ENCODE assay signal across 17 cellular contexts in genomic region chr3:194098872-194099183, GRCh38. TPM values are rescaled to one million over a fixed set of nuclear protein-coding genes. Genes with fewer than 3 reads are reported as not detected.
DNase-seq lines count a peak whose midpoint lies in the region; ATAC-seq and TF ChIP-seq lines count a peak whose summit lies in the region.
"Had no signal": no experiment of that assay in that cellular context is flagged by ENCODE, and none has a peak within 500 bp of the region (broad histone marks: within the 10 kb centered on the region; RNA-seq: fewer than 3 reads in every experiment).

No MANE protein-coding gene starts in this region.

- H3K4me3 ChIP-seq in breast epithelium = no peak overlapping the region
- 0 out of 2 replicates have a peak overlapping the region, but pooled peaks have one; percentile 8 for H3K4me3 ChIP-seq in SJCRH30
- H3K4me3 ChIP-seq in WERI-Rb-1 (ENCODE audit: low read depth, low read length) = no peak overlapping the region
- H3K4me3 ChIP-seq: A549, Peyer's patch had no signal

- no peaks in the 10 kb centered on the region for H3K9me3 ChIP-seq in breast epithelium
- H3K9me3 ChIP-seq in SJCRH30 (replicated peaks) = no peaks in the 10 kb centered on the region
- no peaks in the 10 kb centered on the region for H3K9me3 ChIP-seq in WERI-Rb-1 (ENCODE audit: severe bottlenecking)
- H3K9me3 ChIP-seq: A549, Peyer's patch, SK-N-SH had no signal

- POLR2A ChIA-PET in MCF 10A (lab: Yijun Ruan, JAX) = no interaction called here

- CTCF ChIA-PET in MCF 10A (lab: Yijun Ruan, JAX) = interaction anchor here (0.7 to 1.5 kb wide), 2 partner anchors 13 to 287 kb away, joined by 3 read pairs; no protein-coding TSS in a partner anchor

- H3K36me3 Mint-ChIP-seq in MCF 10A (ENCODE audit: insufficient read depth, unreplicated experiment) (no peaks in the 10 kb centered on the region), memory B cell (no peaks in the 10 kb centered on the region)
- H3K36me3 Mint-ChIP-seq in stimulated activated naive B cell treated with anti-CD40 and anti-IgM and Interleukin-4, amounts not matched to agents 10 μg/mL and 1 μg/mL and 100 μg/mL, for 72 hours = no peaks in the 10 kb centered on the region

- no peak for DNase-seq in MCF 10A (ENCODE audit: unreplicated experiment)
- DNase-seq in breast epithelium (ENCODE audit: low spot score in 2 of 2) = no peak
- DNase-seq in SJCRH30 = no peak
- DNase-seq in memory B cell (ENCODE audit: low spot score in 2 of 2) = no peak
- DNase-seq in stimulated activated naive B cell treated with anti-CD40 and anti-IgM and Interleukin-4, amounts not matched to agents 10 μg/mL and 1 μg/mL and 100 μg/mL, for 72 hours = no peak
- no peak for DNase-seq in NCI-H510A (lab: John Stamatoyannopoulos, UW)
- no peak for DNase-seq in WERI-Rb-1
- DNase-seq: COR-L47, NCI-H1092, NCI-H146, NCI-H2081, NCI-H510A treated with DMSO at 0.1 percent for 48 hours, Peyer's patch, SK-N-SH had no signal

- H3K27me3 Mint-ChIP-seq in MCF 10A (ENCODE audit: insufficient read depth, unreplicated experiment) (peaks cover 11% of the 10 kb centered on the region), memory B cell (no peaks in the 10 kb centered on the region)
- no peaks in the 10 kb centered on the region for H3K27me3 Mint-ChIP-seq in stimulated activated naive B cell treated with anti-CD40 and anti-IgM and Interleukin-4, amounts not matched to agents 10 μg/mL and 1 μg/mL and 100 μg/mL, for 72 hours

- H3K9me3 Mint-ChIP-seq in MCF 10A (ENCODE audit: unreplicated experiment) = no peaks in the 10 kb centered on the region
- H3K9me3 Mint-ChIP-seq in memory B cell = no peaks in the 10 kb centered on the region
- H3K9me3 Mint-ChIP-seq in stimulated activated naive B cell treated with anti-CD40 and anti-IgM and Interleukin-4, amounts not matched to agents 10 μg/mL and 1 μg/mL and 100 μg/mL, for 72 hours = no peaks in the 10 kb centered on the region

- no peak for TF ChIP-seq CTCF in MCF 10A (IDR thresholded peaks at IDR 0.05; ENCODE audit: unreplicated experiment)
- no peak for TF ChIP-seq CTCF in breast epithelium (IDR thresholded peaks at IDR 0.05)
- TF ChIP-seq CTCF in WERI-Rb-1 (IDR thresholded peaks at IDR 0.05; ENCODE audit: low read depth, low read length) = no peak

- intact Hi-C loops in MCF 10A (cut with micrococcal nuclease) = no loop called here
- intact Hi-C loops in breast epithelium (cut with DNase I; ENCODE audit: low total_unique reads) = no loop called here

- H3K27ac Mint-ChIP-seq in MCF 10A (ENCODE audit: low read depth, unreplicated experiment) = peak overlapping the region; percentile 29
- peak overlapping the region; percentile 76 for H3K27ac Mint-ChIP-seq in memory B cell
- peak overlapping the region; percentile 60 for H3K27ac Mint-ChIP-seq in stimulated activated naive B cell treated with anti-CD40 and anti-IgM and Interleukin-4, amounts not matched to agents 10 μg/mL and 1 μg/mL and 100 μg/mL, for 72 hours

- H3K4me3 Mint-ChIP-seq in MCF 10A (ENCODE audit: unreplicated experiment) = no peak overlapping the region
- no peak overlapping the region for H3K4me3 Mint-ChIP-seq in memory B cell
- H3K4me3 Mint-ChIP-seq in stimulated activated naive B cell treated with anti-CD40 and anti-IgM and Interleukin-4, amounts not matched to agents 10 μg/mL and 1 μg/mL and 100 μg/mL, for 72 hours = peak overlapping the region in 1 of 2 donors; percentile 61

- H3K27ac ChIP-seq in breast epithelium (no peak overlapping the region), SJCRH30 (peak overlapping the region; percentile 56), WERI-Rb-1 (no peak overlapping the region)
- H3K27ac ChIP-seq: Peyer's patch had no signal

- no peak for ATAC-seq in memory B cell (ENCODE audit: low read depth)
- ATAC-seq in stimulated activated naive B cell treated with anti-CD40 and anti-IgM and Interleukin-4, amounts not matched to agents 10 μg/mL and 1 μg/mL and 100 μg/mL, for 72 hours (replicated peaks) = no peak
- no peak for ATAC-seq in GM21576 (IDR thresholded peaks at IDR 0.05; ENCODE audit: unreplicated experiment)
- ATAC-seq: HCT116 had no signal

- no TSS peak for BruUV-seq in MCF 10A (replicated peaks; lab: Mats Ljungman, UMichigan)

- H3K27me3 ChIP-seq in breast epithelium = no peaks in the 10 kb centered on the region
- H3K27me3 ChIP-seq in SJCRH30 = peaks cover 5% of the 10 kb centered on the region; the same call in 1 of the 2 replicates
- no peaks in the 10 kb centered on the region for H3K27me3 ChIP-seq in WERI-Rb-1 (ENCODE audit: insufficient read depth, low read depth, severe bottlenecking)
- H3K27me3 ChIP-seq: Peyer's patch had no signal

- peaks cover 0 to 17% of the 10 kb centered on the region in 2 donors for H3K4me1 ChIP-seq in breast epithelium
- peaks cover 24% of the 10 kb centered on the region for H3K4me1 ChIP-seq in SJCRH30

- no peak for TF ChIP-seq POLR2A in breast epithelium (IDR thresholded peaks at IDR 0.05)

- H3K36me3 ChIP-seq in breast epithelium (no peaks in the 10 kb centered on the region), SJCRH30 (no peaks in the 10 kb centered on the region), WERI-Rb-1 (no peaks in the 10 kb centered on the region)
- H3K36me3 ChIP-seq: Peyer's patch had no signal

- H3K4me1 Mint-ChIP-seq in MCF 10A (ENCODE audit: insufficient read depth, unreplicated experiment) (no peaks in the 10 kb centered on the region), memory B cell (peaks cover 48% of the 10 kb centered on the region)
- peaks cover 74 to 87% of the 10 kb centered on the region in 2 donors for H3K4me1 Mint-ChIP-seq in stimulated activated naive B cell treated with anti-CD40 and anti-IgM and Interleukin-4, amounts not matched to agents 10 μg/mL and 1 μg/mL and 100 μg/mL, for 72 hours

RNA-seq across cellular contexts. Expression of gene HES1, which starts 37.1 kb away (rescaled TPM):
- total RNA-seq in MCF 10A (2022) = 34.6 and 37.8 TPM in 2 replicates
- 100 to 1,000 TPM in 1 of 3 donors, 10 to 100 TPM in 1, 1 to 10 TPM in 1; 6.6 to 110 (median 87.2) TPM for total RNA-seq in breast epithelium
- 18.7 and 21.6 TPM in 2 replicates for total RNA-seq in SJCRH30 (2014; rRNA removed; shearing (Covaris generic))
